Comparison of ENCODE assay signal across 19 cellular contexts in the genomic region with DNA sequence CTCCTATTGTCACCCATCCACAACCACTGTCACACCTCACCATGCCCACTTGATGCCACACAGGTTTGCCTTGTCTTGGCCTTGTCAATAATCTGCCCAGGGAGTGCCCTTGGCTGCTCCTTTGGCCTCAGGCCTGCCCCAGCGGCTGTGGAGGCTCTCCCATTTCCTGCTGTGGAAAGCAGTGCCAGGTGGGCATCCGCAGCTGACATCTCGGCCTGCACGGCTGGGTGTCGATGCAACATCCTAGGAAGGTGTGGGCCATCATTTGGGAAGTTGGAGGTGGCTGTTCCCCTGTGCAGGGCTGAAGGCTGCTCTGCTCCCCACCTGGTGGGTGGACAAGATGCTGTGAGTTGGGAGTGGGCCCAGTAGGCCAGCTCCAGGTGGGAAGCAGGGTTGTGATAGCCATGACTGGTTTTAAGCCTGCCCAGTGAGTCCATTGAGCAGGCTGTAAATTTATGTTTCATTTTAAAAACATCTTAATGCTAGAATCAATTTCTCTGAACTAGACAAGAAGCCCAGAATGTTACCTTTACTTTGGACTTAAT. TPM values are rescaled to one million over a fixed set of nuclear protein-coding genes. Genes with fewer than 3 reads are reported as not detected.
A peak's percentile ranks its signal among the peaks of the same experiment; 100 is the strongest.
DNase-seq lines count a peak whose midpoint lies in the region; ATAC-seq and TF ChIP-seq lines count a peak whose summit lies in the region.
"Had no signal": no experiment of that assay in that cellular context is flagged by ENCODE, and none has a peak within 500 bp of the region (broad histone marks: within the 10 kb centered on the region; RNA-seq: fewer than 3 reads in every experiment).

No MANE protein-coding gene starts in this region.

- no peak overlapping the region for H2BK12ac ChIP-seq in neuronal stem cell (ENCODE audit: low read length)

- in situ Hi-C loops in G401 (cut with HindIII; ENCODE audit: low sequenced_read_pairs), result no loop called here

- WGBS in neuronal stem cell (ENCODE audit: extremely low coverage in 2 of 2, insufficient read length in 2 of 2, insufficient replicate concordance in 1 of 2), 2 donors, result no CpG with 5 or more reads among the region's 5 CpGs

- H4K91ac ChIP-seq in neuronal stem cell (ENCODE audit: low read depth, low read length, poor library complexity), result no peak overlapping the region

- no peak overlapping the region for H2BK120ac ChIP-seq in neuronal stem cell (ENCODE audit: low read depth, low read length)

- no peak overlapping the region for H3K4me3 Mint-ChIP-seq in CD14-positive monocyte
- H3K4me3 Mint-ChIP-seq: B cell; CD8-positive, alpha-beta T cell had no signal

- no peak overlapping the region for H3K14ac ChIP-seq in neuronal stem cell (ENCODE audit: low read length)

- no peak overlapping the region for H2BK5ac ChIP-seq in neuronal stem cell (ENCODE audit: low read length)

- peaks cover 22 to 36% of the 10 kb centered on the region in 2 donors for H3K36me3 Mint-ChIP-seq in CD14-positive monocyte

- DNase-seq in CD14-positive monocyte (ENCODE audit: low spot score) (peak; percentile 20), G401 (ENCODE audit: low spot score) (peak; percentile 78), cerebellum (ENCODE audit: low spot score) (peak; percentile 75), neuronal stem cell (ENCODE audit: low spot score) (no peak), epidermal melanocyte (ENCODE audit: insufficient read length, low spot score) (no peak)
- DNase-seq in stimulated activated CD4-positive, alpha-beta T cell treated with anti-CD3 and anti-CD28 coated beads, Interleukin-15, amount 100 ng/mL, for 24 hours, result no peak
- DNase-seq: CD8-positive, alpha-beta T cell; COR-L47; DMS153; DMS79 treated with DMSO at 0.1 percent for 48 hours; EL; GDM1; GM23248; H7; IMR-90; KBM-7 had no signal

- no peak overlapping the region for H4K8ac ChIP-seq in neuronal stem cell (ENCODE audit: low read depth, low read length)

- no peaks in the 10 kb centered on the region for H3K27me3 ChIP-seq in neuronal stem cell (ENCODE audit: control insufficient read depth in 3 of 3, insufficient read depth in 3 of 3, low read depth in 1 of 3, low read length in 3 of 3)

- TF ChIP-seq CTCF in CD14-positive monocyte (IDR thresholded peaks at IDR 0.05), result no peak

- no peak overlapping the region for H3K4me2 ChIP-seq in neuronal stem cell (ENCODE audit: insufficient read depth, low read length, poor library complexity, severe bottlenecking)

- no peak overlapping the region for H3K23ac ChIP-seq in neuronal stem cell (ENCODE audit: low read depth, low read length, poor library complexity)

- H3K9ac ChIP-seq in neuronal stem cell (ENCODE audit: low read depth, low read length, poor library complexity), result no peak overlapping the region
- H3K9ac ChIP-seq: GM23248 had no signal

- H3K18ac ChIP-seq in neuronal stem cell (ENCODE audit: low read length), result peak overlapping the region; percentile 1

- ATAC-seq in HG02588 (IDR thresholded peaks at IDR 0.05; ENCODE audit: unreplicated experiment) (no peak), HG02852 (IDR thresholded peaks at IDR 0.05; ENCODE audit: unreplicated experiment) (no peak)
- ATAC-seq: CD8-positive, alpha-beta T cell had no signal

- H3K27ac ChIP-seq in neuronal stem cell (replicated peaks; ENCODE audit: low read length), result no peak overlapping the region
- H3K27ac ChIP-seq: GM23248 had no signal

- intact Hi-C loops in CD14-positive monocyte (cut with micrococcal nuclease), result no loop called here

- peak overlapping the region in 1 of 2 donors; percentile 37 for H3K4me3 ChIP-seq in neuronal stem cell (ENCODE audit: low read length in 2 of 2)
- H3K4me3 ChIP-seq: GM23248 had no signal

- H2AFZ ChIP-seq in neuronal stem cell (ENCODE audit: low read length), result no peak overlapping the region
- H2AFZ ChIP-seq: GM23248 had no signal

- H3K79me1 ChIP-seq in neuronal stem cell (ENCODE audit: low read depth, low read length), result no peaks in the 10 kb centered on the region

- peaks cover 0 to 1% (median 0%) of the 10 kb centered on the region in 3 donors for H3K27me3 Mint-ChIP-seq in CD14-positive monocyte (ENCODE audit: low read depth in 3 of 3)
- H3K27me3 Mint-ChIP-seq: B cell had no signal

- H3K4me1 Mint-ChIP-seq in CD14-positive monocyte, result no peaks in the 10 kb centered on the region
- H3K4me1 Mint-ChIP-seq: B cell had no signal

- H2AK5ac ChIP-seq in neuronal stem cell (ENCODE audit: low read depth, low read length), result no peak overlapping the region

- no peaks in the 10 kb centered on the region for H3K9me3 ChIP-seq in neuronal stem cell (replicated peaks in 1 of 2; ENCODE audit: control insufficient read depth in 2 of 2, insufficient read depth in 1 of 2, low read depth in 1 of 2, low read length in 2 of 2)

- peak overlapping the region; percentile 3 for H2BK15ac ChIP-seq in neuronal stem cell (ENCODE audit: low read length)

- no peaks in the 10 kb centered on the region for H3K36me3 ChIP-seq in neuronal stem cell (replicated peaks in 1 of 2; ENCODE audit: control insufficient read depth in 2 of 2, insufficient read depth in 2 of 2, low read length in 2 of 2)

- H3K4me1 ChIP-seq in neuronal stem cell (ENCODE audit: control insufficient read depth in 2 of 2, insufficient read depth in 1 of 2, low read depth in 1 of 2, low read length in 2 of 2), result peaks cover 0 to 3% of the 10 kb centered on the region in 2 donors

- H3K9me3 Mint-ChIP-seq in CD14-positive monocyte, result no peaks in the 10 kb centered on the region
- H3K9me3 Mint-ChIP-seq: CD8-positive, alpha-beta T cell had no signal

- no peak overlapping the region for H3K4ac ChIP-seq in neuronal stem cell (ENCODE audit: low read length)

- peak overlapping the region in 1 of 7 donors; percentile 3 for H3K27ac Mint-ChIP-seq in CD14-positive monocyte
- H3K27ac Mint-ChIP-seq: B cell; CD8-positive, alpha-beta T cell had no signal

RNA-seq across cellular contexts. Expression of gene DNAH1, which starts 12.5 kb away (rescaled TPM):
- under 1 TPM; 0.15 to 0.25 TPM for polyA plus RNA-seq in CD14-positive monocyte
- 1.2 and 2.5 TPM in 2 replicates for total RNA-seq in G401 (2014; rRNA removed; shearing (Covaris generic))
- total RNA-seq in cerebellum, result 5.0 TPM
- 1.3 TPM for polyA plus RNA-seq in neuronal stem cell (2013, experiment 1 of 2)
- 1.3 TPM for polyA plus RNA-seq in neuronal stem cell (2013, experiment 2 of 2)

RNA-seq across cellular contexts. Expression of gene GLYCTK, which starts 41.0 kb away (rescaled TPM):
- polyA plus RNA-seq in CD14-positive monocyte, result 1 to 10 TPM; 8.3 to 8.4 TPM
- total RNA-seq in G401 (2014; rRNA removed; shearing (Covaris generic)), result 14.8 and 24.5 TPM in 2 replicates
- 4.0 TPM for total RNA-seq in cerebellum
- 0.85 TPM for polyA plus RNA-seq in neuronal stem cell (2013, experiment 1 of 2)
- polyA plus RNA-seq in neuronal stem cell (2013, experiment 2 of 2), result 1.1 TPM

RNA-seq across cellular contexts. Expression of gene WDR82, which starts 50.2 kb away (rescaled TPM):
- polyA plus RNA-seq in CD14-positive monocyte, result 10 to 100 TPM; 27.3 to 33.4 TPM
- 89.2 and 115 TPM in 2 replicates for total RNA-seq in G401 (2014; rRNA removed; shearing (Covaris generic))
- total RNA-seq in cerebellum, result 117 TPM
- polyA plus RNA-seq in neuronal stem cell (2013, experiment 1 of 2), result 37.2 TPM
- 38.6 TPM for polyA plus RNA-seq in neuronal stem cell (2013, experiment 2 of 2)

Comparison
In these comparisons a context has a peak if more than half of its experiments do, and no peak if none do; other contexts are left out.
1. DNase-seq: peak in CD14-positive monocyte (single experiment), G401 (single experiment) and cerebellum (single experiment); none in neuronal stem cell (single experiment), epidermal melanocyte (single experiment) and stimulated activated CD4-positive, alpha-beta T cell treated with anti-CD3 and anti-CD28 coated beads, Interleukin-15, amount 100 ng/mL, for 24 hours (single experiment).